12 cellular contexts compared by ENCODE assay signal in the genomic region with DNA sequence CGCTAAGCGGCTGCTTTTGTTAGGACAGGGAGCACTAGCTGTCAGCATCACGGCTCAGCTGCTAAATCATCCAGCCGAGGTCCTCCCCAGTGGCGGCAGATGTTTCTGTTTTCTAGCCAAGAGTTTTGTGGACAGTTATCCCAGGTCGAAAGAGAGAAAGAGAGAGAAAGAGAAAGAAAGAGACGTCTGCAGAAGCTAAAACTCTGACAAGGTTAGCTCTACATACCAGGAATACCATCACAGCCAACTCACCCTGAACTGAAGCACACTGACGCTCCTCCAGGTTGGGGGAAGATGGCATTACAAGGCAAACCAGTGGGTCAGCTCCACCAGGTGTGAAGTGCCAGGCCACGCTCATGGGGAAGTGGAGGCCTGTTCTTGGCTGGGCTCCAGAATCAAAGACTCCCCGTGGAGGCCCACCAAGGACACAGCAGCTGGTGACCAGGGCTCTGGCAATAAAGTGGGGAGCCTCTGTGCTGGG.
DNase-seq lines count a peak whose midpoint lies in the region; ATAC-seq and TF ChIP-seq lines count a peak whose summit lies in the region.
"Had no signal": no experiment of that assay in that cellular context is flagged by ENCODE, and none has a peak within 500 bp of the region (broad histone marks: within the 10 kb centered on the region; RNA-seq: fewer than 3 reads in every experiment).

No MANE protein-coding gene starts in this region.

- peaks cover 10% of the 10 kb centered on the region for H3K27me3 ChIP-seq in left ventricle myocardium inferior (ENCODE audit: low read depth)
- no peaks in the 10 kb centered on the region for H3K27me3 ChIP-seq in right cardiac atrium (ENCODE audit: control insufficient read depth, insufficient read depth)
- H3K27me3 ChIP-seq in endodermal cell (ENCODE audit: control insufficient read depth, insufficient read depth, low read length, poor library complexity, severe bottlenecking): no peaks in the 10 kb centered on the region
- H3K27me3 ChIP-seq in A673 (replicated peaks; ENCODE audit: insufficient read depth, low read depth, low read length, poor library complexity): no peaks in the 10 kb centered on the region
- H3K27me3 ChIP-seq: ascending aorta had no signal

- H3K27ac ChIP-seq in left ventricle myocardium inferior (replicated peaks) (peak overlapping the region; percentile 55), right cardiac atrium (ENCODE audit: low read length) (no peak overlapping the region), endodermal cell (ENCODE audit: low read depth, low read length) (no peak overlapping the region), mesodermal cell (ENCODE audit: low read depth, low read length, severe bottlenecking) (peak overlapping the region; percentile 50), A673 (ENCODE audit: low read depth, low read length, poor library complexity, severe bottlenecking) (no peak overlapping the region)
- H3K27ac ChIP-seq: ascending aorta had no signal

- H3K27me3 Mint-ChIP-seq in endodermal cell (ENCODE audit: insufficient read depth): peaks cover 4% of the 10 kb centered on the region

- ATAC-seq in right cardiac atrium: no peak

- POLR2A ChIA-PET in A673 (lab: Charles Lee; ENCODE audit: low non-redundant PET): no interaction called here

- CTCF ChIA-PET in A673 (lab: Charles Lee): no interaction called here

- H3K4me3 ChIP-seq in left ventricle myocardium inferior (no peak overlapping the region), right cardiac atrium (ENCODE audit: low read length) (no peak overlapping the region), endodermal cell (ENCODE audit: low read length) (no peak overlapping the region), mesodermal cell (ENCODE audit: extremely low read depth, insufficient read depth, low read length, poor library complexity, severe bottlenecking) (no peak overlapping the region), A673 (ENCODE audit: low read depth, low read length, poor library complexity, severe bottlenecking) (no peak overlapping the region)
- H3K4me3 ChIP-seq: ascending aorta had no signal

- DNase-seq in left ventricle myocardium inferior: no peak
- no peak for DNase-seq in right cardiac atrium
- peak; percentile 82 for DNase-seq in endodermal cell
- no peak for DNase-seq in H4 (ENCODE audit: low spot score)
- no peak for DNase-seq in A673 (ENCODE audit: low spot score)
- DNase-seq in hypothalamus (lab: John Stamatoyannopoulos, UW): no peak
- DNase-seq in 8988T: no peak
- DNase-seq: DMS79, NCI-H510A treated with DMSO at 0.1 percent for 48 hours, SIG-M5 had no signal

- H3K4me3 Mint-ChIP-seq in endodermal cell: no peak overlapping the region

- H3K4me1 Mint-ChIP-seq in endodermal cell: peaks cover 41% of the 10 kb centered on the region

- peak overlapping the region; percentile 37 for H3K27ac Mint-ChIP-seq in endodermal cell

- H3K9me3 ChIP-seq in left ventricle myocardium inferior (replicated peaks) (no peaks in the 10 kb centered on the region), right cardiac atrium (ENCODE audit: control insufficient read depth, low read length) (no peaks in the 10 kb centered on the region), endodermal cell (ENCODE audit: control insufficient read depth, low read length) (no peaks in the 10 kb centered on the region), mesodermal cell (ENCODE audit: control insufficient read depth, low read length) (no peaks in the 10 kb centered on the region), A673 (ENCODE audit: low read depth, low read length, poor library complexity, severe bottlenecking) (no peaks in the 10 kb centered on the region)
- H3K9me3 ChIP-seq: ascending aorta had no signal

- WGBS in right cardiac atrium: 67% methylated on average over 10 of the region's 10 CpGs
- 81 to 83% methylated on average over 4 to 8 of the region's 10 CpGs for WGBS in endodermal cell (ENCODE audit: insufficient coverage in 1 of 2, insufficient read length in 1 of 2), 2 experiments
- 80 to 89% methylated on average over 5 to 6 of the region's 10 CpGs for WGBS in mesodermal cell (ENCODE audit: insufficient coverage in 2 of 2), 2 experiments

- TF ChIP-seq CTCF in left ventricle myocardium inferior (IDR thresholded peaks at IDR 0.05; ENCODE audit: borderline replicate concordance) (no peak), endodermal cell (conservative IDR thresholded peaks at IDR 0.05) (no peak), A673 (conservative IDR thresholded peaks at IDR 0.05; ENCODE audit: low read depth, low read length) (no peak)

- H3K9ac ChIP-seq in endodermal cell (ENCODE audit: extremely low read depth, low read length, poor library complexity, severe bottlenecking): no peak overlapping the region

- intact Hi-C loops in left ventricle myocardium inferior (cut with micrococcal nuclease) (no loop called here), right cardiac atrium (cut with DNase I) (no loop called here), A673 (cut with micrococcal nuclease; ENCODE audit: unreplicated experiment) (no loop called here)

- H3K4me1 ChIP-seq in left ventricle myocardium inferior (peaks cover 20% of the 10 kb centered on the region), right cardiac atrium (ENCODE audit: control insufficient read depth, insufficient read depth, low read length) (no peaks in the 10 kb centered on the region), endodermal cell (ENCODE audit: control insufficient read depth, insufficient read depth, low read length) (peaks cover 17% of the 10 kb centered on the region), mesodermal cell (ENCODE audit: control insufficient read depth, insufficient read depth, low read length, poor library complexity, severe bottlenecking) (peaks cover 27% of the 10 kb centered on the region), A673 (ENCODE audit: insufficient read depth, low read length, poor library complexity, severe bottlenecking) (peaks cover 14% of the 10 kb centered on the region)

- no TSS peak for BruUV-seq in A673 (replicated peaks; lab: Mats Ljungman, UMichigan)

- H3K9me3 Mint-ChIP-seq in endodermal cell: no peaks in the 10 kb centered on the region

- no peaks in the 10 kb centered on the region for H3K36me3 Mint-ChIP-seq in endodermal cell (ENCODE audit: low read depth)

- H3K36me3 ChIP-seq in left ventricle myocardium inferior (peaks cover 14% of the 10 kb centered on the region), endodermal cell (ENCODE audit: control insufficient read depth, insufficient read depth, low read length) (no peaks in the 10 kb centered on the region), mesodermal cell (ENCODE audit: control insufficient read depth, insufficient read depth, low read length) (no peaks in the 10 kb centered on the region), A673 (ENCODE audit: insufficient read depth, low read length, poor library complexity, severe bottlenecking) (no peaks in the 10 kb centered on the region)
- H3K36me3 ChIP-seq: ascending aorta had no signal

Comparison
In these comparisons a context has a peak if more than half of its experiments do, and no peak if none do; other contexts are left out.
1. H3K27ac ChIP-seq: peak in left ventricle myocardium inferior (single experiment) and mesodermal cell (single experiment); none in right cardiac atrium (single experiment), endodermal cell (single experiment) and A673 (single experiment).